22 cellular contexts compared by ENCODE assay signal in the genomic region with DNA sequence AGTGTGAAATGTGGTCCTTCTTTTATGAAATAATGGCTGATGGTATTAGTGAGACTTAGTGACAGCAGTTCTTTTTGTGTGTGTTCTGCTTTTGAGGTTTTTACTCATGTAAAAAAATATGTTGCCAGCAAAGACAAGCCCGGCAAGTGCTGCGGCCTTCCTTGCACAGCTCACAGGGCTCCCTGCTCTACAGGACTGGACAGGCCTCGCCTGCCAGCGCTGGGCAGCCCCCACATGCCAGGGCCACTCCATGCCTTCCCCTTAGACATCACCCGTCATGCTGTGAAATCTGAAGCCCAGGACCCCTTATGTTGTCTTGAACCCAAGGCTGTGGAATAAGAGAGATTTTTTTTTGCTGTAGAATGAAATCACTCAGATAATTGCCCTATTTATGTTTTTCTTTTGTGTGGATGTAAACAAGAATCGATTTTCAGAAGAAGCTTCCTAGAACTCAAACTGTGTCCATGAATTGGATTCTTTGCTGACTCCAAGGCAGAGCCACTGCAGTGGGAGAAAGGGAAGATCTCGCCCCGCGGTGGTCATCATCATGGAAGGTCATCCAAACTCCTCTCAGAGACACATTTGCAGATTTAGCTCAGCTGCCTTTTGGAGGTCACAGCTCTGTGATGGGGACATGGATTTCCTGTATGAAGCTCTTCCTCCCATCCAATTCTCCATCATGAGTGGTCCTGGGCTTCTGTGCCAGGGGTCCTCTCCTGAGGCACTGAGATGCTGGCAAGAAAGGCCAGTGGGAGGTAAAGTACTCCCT.
"Had no signal": no experiment of that assay in that cellular context is flagged by ENCODE, and none has a peak within 500 bp of the region (broad histone marks: within the 10 kb centered on the region; RNA-seq: fewer than 3 reads in every experiment).

No MANE protein-coding gene starts in this region.

- H3K27ac ChIP-seq: brain microvascular endothelial cell, right lobe of liver, skin epidermis, stomach, thyroid gland, upper lobe of left lung, vagina had no signal

- H3K4me1 ChIP-seq: right lobe of liver, stomach, thyroid gland, upper lobe of left lung, vagina had no signal

- H3K27me3 Mint-ChIP-seq: activated CD4-positive, alpha-beta memory T cell treated with anti-CD3 and anti-CD28 coated beads for 36 hours; natural killer cell treated with Interleukin-12 subunit alpha and Interleukin-12 subunit beta and Interleukin-15 and Interleukin-18, amount 100 ng/mL, for 72 hours had no signal

- H3K27ac Mint-ChIP-seq: activated CD4-positive, alpha-beta memory T cell treated with anti-CD3 and anti-CD28 coated beads for 36 hours; stimulated activated effector memory CD8-positive, alpha-beta T cell treated with anti-CD3 and anti-CD28 coated beads, Interleukin-12 subunit alpha, Interleukin-12 subunit beta, amount 100 ng/mL, for 72 hours had no signal

- H3K27me3 ChIP-seq: brain microvascular endothelial cell, right lobe of liver, stomach, thyroid gland, upper lobe of left lung, vagina had no signal

- DNase-seq: activated CD4-positive, alpha-beta memory T cell treated with anti-CD3 and anti-CD28 coated beads for 36 hours; activated CD4-positive, alpha-beta T cell treated with anti-CD3 and anti-CD28 coated beads for 4 hours; activated CD8-positive, alpha-beta memory T cell treated with anti-CD3 and anti-CD28 coated beads, Interleukin-2, amount 50 U/mL, for 4 hours; activated naive CD4-positive, alpha-beta T cell; activated T-cell treated with anti-CD3 and anti-CD28 coated beads, Interleukin-2, amount 50 U/mL, for 1 hour; amniotic stem cell; brain microvascular endothelial cell; caudate nucleus; foreskin fibroblast; hypothalamus; immature natural killer cell; mesenchymal stem cell; stimulated activated CD4-positive, alpha-beta T cell treated with anti-CD3 and anti-CD28 coated beads, Interleukin-4, amount 100 ng/mL, for 24 hours; stomach; thyroid gland had no signal

- H3K9me3 Mint-ChIP-seq: activated CD4-positive, alpha-beta memory T cell treated with anti-CD3 and anti-CD28 coated beads for 36 hours; immature natural killer cell; natural killer cell treated with Interleukin-12 subunit alpha and Interleukin-12 subunit beta and Interleukin-15 and Interleukin-18, amount 100 ng/mL, for 72 hours; stimulated activated effector memory CD8-positive, alpha-beta T cell treated with anti-CD3 and anti-CD28 coated beads, Interleukin-12 subunit alpha, Interleukin-12 subunit beta, amount 100 ng/mL, for 72 hours had no signal

- H3K4me1 Mint-ChIP-seq: immature natural killer cell; stimulated activated effector memory CD8-positive, alpha-beta T cell treated with anti-CD3 and anti-CD28 coated beads, Interleukin-12 subunit alpha, Interleukin-12 subunit beta, amount 100 ng/mL, for 72 hours had no signal

- ATAC-seq: esophagus mucosa; natural killer cell treated with Interleukin-12 subunit alpha and Interleukin-12 subunit beta and Interleukin-15 and Interleukin-18, amount 100 ng/mL, for 72 hours; right lobe of liver; stimulated activated effector memory CD8-positive, alpha-beta T cell treated with anti-CD3 and anti-CD28 coated beads, Interleukin-12 subunit alpha, Interleukin-12 subunit beta, amount 100 ng/mL, for 72 hours had no signal

- H3K4me3 Mint-ChIP-seq: activated CD4-positive, alpha-beta memory T cell treated with anti-CD3 and anti-CD28 coated beads for 36 hours; immature natural killer cell; natural killer cell treated with Interleukin-12 subunit alpha and Interleukin-12 subunit beta and Interleukin-15 and Interleukin-18, amount 100 ng/mL, for 72 hours; stimulated activated effector memory CD8-positive, alpha-beta T cell treated with anti-CD3 and anti-CD28 coated beads, Interleukin-12 subunit alpha, Interleukin-12 subunit beta, amount 100 ng/mL, for 72 hours had no signal

- H3K9me3 ChIP-seq: right lobe of liver, stomach, thyroid gland, upper lobe of left lung, vagina had no signal

- H3K36me3 Mint-ChIP-seq: natural killer cell treated with Interleukin-12 subunit alpha and Interleukin-12 subunit beta and Interleukin-15 and Interleukin-18, amount 100 ng/mL, for 72 hours had no signal

- H3K4me3 ChIP-seq: right lobe of liver, skin epidermis, stomach, thyroid gland, upper lobe of left lung, vagina had no signal

- H3K36me3 ChIP-seq: brain microvascular endothelial cell, right lobe of liver, thyroid gland, vagina had no signal
